ENCODE assay signal across 1 cellular context in genomic region chr10:128481152-128481551, GRCh38.
TF ChIP-seq lines count a peak whose summit lies in the region.

No MANE protein-coding gene starts in this region.

TF ChIP-seq in HEK293, 187 proteins besides CTCF, POLR2A, EP300 and RAD21 (continued from another document):
- TF ChIP-seq INSM2 (tag by site-specific recombination; IDR thresholded peaks at IDR 0.05) (no peak), ZNF488 (tag by site-specific recombination; IDR thresholded peaks at IDR 0.05) (no peak), ZNF626 (tag by site-specific recombination; IDR thresholded peaks at IDR 0.05) (no peak), ZBTB17 (tag by site-specific recombination; IDR thresholded peaks at IDR 0.05) (no peak), ZNF768 (tag by site-specific recombination; IDR thresholded peaks at IDR 0.05) (no peak), PRDM6 (tag by site-specific recombination; IDR thresholded peaks at IDR 0.05) (0 out of 2 replicates have a peak, but pooled peaks have one; percentile 6), BCL11B (tag by site-specific recombination; IDR thresholded peaks at IDR 0.05; ENCODE audit: low read depth) (no peak), ZNF138 (tag by site-specific recombination; IDR thresholded peaks at IDR 0.05; ENCODE audit: borderline replicate concordance) (no peak), ZNF354C (tag by site-specific recombination; IDR thresholded peaks at IDR 0.05; ENCODE audit: borderline replicate concordance, low read depth) (no peak), ZBTB49 (tag by site-specific recombination; IDR thresholded peaks at IDR 0.05; ENCODE audit: low read depth) (no peak), ZNF837 (tag by site-specific recombination; IDR thresholded peaks at IDR 0.05) (no peak), ZNF585B (tag by site-specific recombination; IDR thresholded peaks at IDR 0.05) (no peak), ZBTB20 (tag by site-specific recombination; IDR thresholded peaks at IDR 0.05) (no peak), ZNF561 (tag by site-specific recombination; IDR thresholded peaks at IDR 0.05; ENCODE audit: borderline replicate concordance) (0 out of 2 replicates have a peak, but pooled peaks have one; percentile 71)
